22 cellular contexts compared by ENCODE assay signal in genomic region chr6:158831571-158831970, GRCh38. TPM values are rescaled to one million over a fixed set of nuclear protein-coding genes. Genes with fewer than 3 reads are reported as not detected.
DNase-seq lines count a peak whose midpoint lies in the region; ATAC-seq, FAIRE-seq and TF ChIP-seq lines count a peak whose summit lies in the region.
"Had no signal": no experiment of that assay in that cellular context is flagged by ENCODE, and none has a peak within 500 bp of the region (broad histone marks: within the 10 kb centered on the region; RNA-seq: fewer than 3 reads in every experiment).

No MANE protein-coding gene starts in this region.

- TF ChIP-seq EP300 in H1 (IDR thresholded peaks at IDR 0.05; ENCODE audit: borderline replicate concordance in 1 of 2, low read depth in 2 of 2, low read length in 2 of 2) = no peak

- H3K4me1 ChIP-seq in H1 (replicated peaks in 1 of 4; ENCODE audit: control insufficient read depth in 3 of 4, insufficient read depth in 4 of 4, low read length in 3 of 4) = peaks cover 2 to 10% (median 4%) of the 10 kb centered on the region in 4 experiments; a peak in 4 of 7 replicates
- H3K4me1 ChIP-seq: SJSA1 had no signal

- no peak overlapping the region; the same call in 1 of the 2 replicates for H2BK12ac ChIP-seq in H1 (ENCODE audit: low read depth, low read length)

- ATAC-seq in naive B cell (ENCODE audit: low read depth in 2 of 2) (no peak), GM19395 (IDR thresholded peaks at IDR 0.05; ENCODE audit: unreplicated experiment) (no peak)
- no peak for ATAC-seq in stimulated activated memory B cell treated with anti-CD40 and anti-IgM and Interleukin-4, amounts not matched to agents 10 μg/mL and 1 μg/mL and 100 μg/mL, for 72 hours
- ATAC-seq: HepG2 had no signal

- H2BK5ac ChIP-seq in H1 (ENCODE audit: low read depth, low read length) = no peak overlapping the region

- H3K27ac ChIP-seq in H1 (ENCODE audit: low read depth, low read length) (no peak overlapping the region), dorsolateral prefrontal cortex (no peak overlapping the region)
- H3K27ac ChIP-seq: C4-2B, SJSA1 had no signal

- CTCF ChIA-PET in H1 (lab: Charles Lee; ENCODE audit: partially characterized antibody) = interaction anchor here (1.2 to 1.9 kb wide), 5 partner anchors 9 to 141 kb away, joined by 3 to 5 read pairs (median 4); no protein-coding TSS in a partner anchor

- H3K4me2 ChIP-seq in H1 (ENCODE audit: insufficient read depth in 1 of 2, low read depth in 2 of 2, low read length in 2 of 2) = no peak overlapping the region

- POLR2A ChIA-PET in H1 (lab: Charles Lee; ENCODE audit: partially characterized antibody) = interaction anchor here (0.6 to 2.2 kb wide), 4 partner anchors 20 to 90 kb away, joined by 3 to 7 read pairs (median 5); no protein-coding TSS in a partner anchor

- no peak overlapping the region for H2AK5ac ChIP-seq in H1 (ENCODE audit: low read depth, low read length)

- H3K4me3 ChIP-seq in H1 (ENCODE audit: extremely low read depth in 1 of 4, insufficient read depth in 2 of 4, low read depth in 3 of 4, low read length in 4 of 4) (no peak overlapping the region), dorsolateral prefrontal cortex (no peak overlapping the region)
- H3K4me3 ChIP-seq: SJSA1 had no signal

- no peak overlapping the region for H2AFZ ChIP-seq in H1 (ENCODE audit: low read length)

- peaks cover 30 to 69% (median 31%) of the 10 kb centered on the region in 3 donors for H3K4me1 Mint-ChIP-seq in naive B cell
- H3K4me1 Mint-ChIP-seq in stimulated activated memory B cell treated with anti-CD40 and anti-IgM and Interleukin-4, amounts not matched to agents 10 μg/mL and 1 μg/mL and 100 μg/mL, for 72 hours = peaks cover 35% of the 10 kb centered on the region

- no peak overlapping the region for H4K5ac ChIP-seq in H1 (ENCODE audit: insufficient read length, low read depth, low read length)

- H4K20me1 ChIP-seq in H1 (replicated peaks in 1 of 2; ENCODE audit: control insufficient read depth in 1 of 2, insufficient read depth in 2 of 2, low read length in 2 of 2) = no peaks in the 10 kb centered on the region

- no peak overlapping the region for H3K23ac ChIP-seq in H1 (ENCODE audit: insufficient read length)

- H3K56ac ChIP-seq in H1 (replicated peaks; ENCODE audit: insufficient read length, low read depth, low read length) = no peak overlapping the region

- no peak overlapping the region for H2BK20ac ChIP-seq in H1 (ENCODE audit: low read length)

- intact Hi-C loops in dorsolateral prefrontal cortex (cut with DNase I) = no loop called here

- TF ChIP-seq POLR2A in H1 (IDR thresholded peaks at IDR 0.05; ENCODE audit: control extremely low read depth in 1 of 2, low read depth in 2 of 2, low read length in 2 of 2) = no peak

- peak overlapping the region; percentile 6; the same call in 1 of the 2 replicates for H4K8ac ChIP-seq in H1 (ENCODE audit: extremely low read depth, insufficient read depth, low read length)

- no peaks in the 10 kb centered on the region for H3K9me3 Mint-ChIP-seq in naive B cell
- H3K9me3 Mint-ChIP-seq in stimulated activated memory B cell treated with anti-CD40 and anti-IgM and Interleukin-4, amounts not matched to agents 10 μg/mL and 1 μg/mL and 100 μg/mL, for 72 hours = no peaks in the 10 kb centered on the region
- H3K9me3 Mint-ChIP-seq: CD8-positive, alpha-beta memory T cell had no signal

- no peak for DNase-seq in H1 (ENCODE audit: low read depth in 1 of 2, low spot score in 2 of 2)
- no peak for DNase-seq in naive B cell
- DNase-seq in NCI-H2029 treated with DMSO at 0.1 percent for 48 hours (lab: John Stamatoyannopoulos, UW) = no peak
- DNase-seq in NCI-H2107 (lab: John Stamatoyannopoulos, UW) = no peak
- DNase-seq in dorsolateral prefrontal cortex = no peak
- DNase-seq: CD8-positive, alpha-beta memory T cell; DMS 273 treated with DMSO at 0.1 percent for 48 hours; DMS79 treated with DMSO at 0.1 percent for 48 hours; GF-D8; NCI-H1105 treated with DMSO at 0.1 percent for 48 hours; NCI-H146; NCI-H1930; NCI-H446 treated with DMSO at 0.1 percent for 48 hours; NCI-H526 treated with DMSO at 0.1 percent for 48 hours; Right ventricle myocardium superior; RPMI8226 had no signal

- FAIRE-seq in H1 (lab: Jason Lieb, UNC) = no peak
- FAIRE-seq: GM12891, HepG2 had no signal

- H3K18ac ChIP-seq in H1 (ENCODE audit: extremely low read depth, low read length) = no peak overlapping the region

- H4K91ac ChIP-seq in H1 (replicated peaks; ENCODE audit: insufficient read length, low read length) = no peak overlapping the region

- H3K79me1 ChIP-seq in H1 (ENCODE audit: low read depth, low read length) = no peaks in the 10 kb centered on the region; the same call in 1 of the 2 replicates

- H3K36me3 ChIP-seq in H1 (ENCODE audit: control insufficient read depth in 2 of 4, insufficient read depth in 4 of 4, low read length in 3 of 4) = no peaks in the 10 kb centered on the region
- H3K36me3 ChIP-seq: SJSA1 had no signal

- no peaks in the 10 kb centered on the region for H3K27me3 Mint-ChIP-seq in naive B cell
- no peaks in the 10 kb centered on the region for H3K27me3 Mint-ChIP-seq in stimulated activated memory B cell treated with anti-CD40 and anti-IgM and Interleukin-4, amounts not matched to agents 10 μg/mL and 1 μg/mL and 100 μg/mL, for 72 hours

- no peaks in the 10 kb centered on the region for H3K36me3 Mint-ChIP-seq in naive B cell
- no peaks in the 10 kb centered on the region for H3K36me3 Mint-ChIP-seq in stimulated activated memory B cell treated with anti-CD40 and anti-IgM and Interleukin-4, amounts not matched to agents 10 μg/mL and 1 μg/mL and 100 μg/mL, for 72 hours
- H3K36me3 Mint-ChIP-seq: CD8-positive, alpha-beta memory T cell had no signal

- no peak overlapping the region for H2BK120ac ChIP-seq in H1 (replicated peaks; ENCODE audit: low read depth, low read length)

- TF ChIP-seq RAD21 in H1 (IDR thresholded peaks at IDR 0.05 in 1 of 2, conservative IDR thresholded peaks at IDR 0.05 in 1 of 2; ENCODE audit: low read depth in 2 of 2, low read length in 2 of 2) = no peak

- no peaks in the 10 kb centered on the region; a peak in 1 of 7 replicates for H3K27me3 ChIP-seq in H1 (replicated peaks in 1 of 4; ENCODE audit: control insufficient read depth in 3 of 4, extremely low read depth in 1 of 4, insufficient read depth in 3 of 4, low read length in 3 of 4)
- H3K27me3 ChIP-seq in dorsolateral prefrontal cortex = peaks cover 0 to 16% (median 0%) of the 10 kb centered on the region in 45 donors
- H3K27me3 ChIP-seq: SJSA1 had no signal

- H3K9me3 ChIP-seq in H1 (ENCODE audit: insufficient read depth in 2 of 2, low read depth in 1 of 2, low read length in 1 of 2) = no peaks in the 10 kb centered on the region
- H3K9me3 ChIP-seq: SJSA1 had no signal

- no peak overlapping the region for H3K4ac ChIP-seq in H1 (replicated peaks; ENCODE audit: insufficient read length, low read depth, low read length)

- no peak overlapping the region for H2BK15ac ChIP-seq in H1 (ENCODE audit: low read length)

- H3K4me3 Mint-ChIP-seq in naive B cell = no peak overlapping the region
- H3K4me3 Mint-ChIP-seq in stimulated activated memory B cell treated with anti-CD40 and anti-IgM and Interleukin-4, amounts not matched to agents 10 μg/mL and 1 μg/mL and 100 μg/mL, for 72 hours = no peak overlapping the region
- H3K4me3 Mint-ChIP-seq: CD8-positive, alpha-beta memory T cell had no signal

- no peaks in the 10 kb centered on the region for H3K79me2 ChIP-seq in H1 (ENCODE audit: control insufficient read depth in 1 of 2, insufficient read depth in 2 of 2, low read length in 2 of 2)

- WGBS in H1 (ENCODE audit: extremely low coverage in 1 of 2, insufficient coverage in 1 of 2, insufficient read length in 1 of 2, insufficient replicate concordance in 2 of 2, low coverage in 1 of 2, low lambda C conversion rate in 2 of 2, missing lambda C conversion rate in 1 of 2), 2 experiments = 86% methylated on average over 6 of the region's 8 CpGs; no CpG with 5 or more reads in 1 of the 2 experiments

- no peak for TF ChIP-seq CTCF in H1 (IDR thresholded peaks at IDR 0.05; ENCODE audit: control extremely low read depth in 1 of 3, insufficient read depth in 1 of 3, low read depth in 1 of 3, low read length in 3 of 3)
- TF ChIP-seq CTCF in dorsolateral prefrontal cortex (IDR thresholded peaks at IDR 0.05 in 54 of 56, conservative IDR thresholded peaks at IDR 0.05 in 2 of 56; ENCODE audit: low read depth in 1 of 56, partially characterized antibody in 56 of 56) = no peak

- no peaks in the 10 kb centered on the region for H3K23me2 ChIP-seq in H1 (ENCODE audit: low read depth, low read length)

- peak overlapping the region in 4 of 6 donors; percentile 47 to 97 (median 68) for H3K27ac Mint-ChIP-seq in naive B cell
- peak overlapping the region; percentile 58 for H3K27ac Mint-ChIP-seq in stimulated activated memory B cell treated with anti-CD40 and anti-IgM and Interleukin-4, amounts not matched to agents 10 μg/mL and 1 μg/mL and 100 μg/mL, for 72 hours

- H3K14ac ChIP-seq in H1 (ENCODE audit: insufficient read length) = no peak overlapping the region

- no peak overlapping the region for H3K9ac ChIP-seq in H1 (replicated peaks in 1 of 4; ENCODE audit: extremely low read depth in 1 of 4, low read depth in 3 of 4, low read length in 3 of 4)

TF ChIP-seq in H1, 55 proteins besides CTCF, POLR2A, EP300 and RAD21 (continues in another document):
- TF ChIP-seq FOSL1 (IDR thresholded peaks at IDR 0.05; ENCODE audit: insufficient read depth, low read depth, low read length) (no peak), TBP (IDR thresholded peaks at IDR 0.05; ENCODE audit: low read depth, low read length) (no peak), SP1 (IDR thresholded peaks at IDR 0.05; ENCODE audit: low read depth, low read length) (no peak), YY1 (IDR thresholded peaks at IDR 0.05; ENCODE audit: low read depth, low read length) (no peak), SUZ12 (IDR thresholded peaks at IDR 0.05; ENCODE audit: low read length) (no peak), SP2 (IDR thresholded peaks at IDR 0.05; ENCODE audit: low read length) (no peak), TEAD4 (IDR thresholded peaks at IDR 0.05; ENCODE audit: low read depth, low read length) (no peak), NANOG (IDR thresholded peaks at IDR 0.05; ENCODE audit: insufficient read depth, low read depth, low read length, poor library complexity, severe bottlenecking) (no peak)

RNA-seq across cellular contexts. Expression of gene EZR, which starts 12.4 kb away (rescaled TPM):
- 286 and 287 TPM in 2 replicates for total RNA-seq in H1 (2021; fragmentation: NEBNext Ultra II Directional; extraction: Animal tissue kit (Norgen Biotek cat#: 25700))
- 122 and 138 TPM in 2 replicates for polyA plus RNA-seq in H1 (2011; rRNA removed)
- polyA plus RNA-seq in H1 (2011; cell fraction: cytosol; rRNA removed) = 180 TPM
- 214 TPM for polyA plus RNA-seq in H1 (2011; cell fraction: nucleus; rRNA removed)
- polyA plus RNA-seq in H1 (2012, experiment 1 of 2) = 182 to 212 TPM (median 197 TPM) in 4 replicates
- 94.1 TPM for polyA plus RNA-seq in H1 (2012, experiment 2 of 2)
- polyA plus RNA-seq in H1 (2013, experiment 1 of 2) = 180 TPM
- 182 TPM for polyA plus RNA-seq in H1 (2013, experiment 2 of 2)
- polyA minus RNA-seq in H1 (2011; rRNA and poly(A)+ RNA removed) = 153 and 157 TPM in 2 replicates
- polyA minus RNA-seq in H1 (2011; cell fraction: cytosol; rRNA and poly(A)+ RNA removed) = 91.7 TPM
- polyA minus RNA-seq in H1 (2011; cell fraction: nucleus; rRNA and poly(A)+ RNA removed) = 77.4 TPM
- polyA plus RNA-seq in naive B cell (ENCODE audit: low read depth in 6 of 6) = 100 to 1,000 TPM; 463 to 555 (median 516) TPM
- total RNA-seq in dorsolateral prefrontal cortex = 100 to 1,000 TPM in 20 of 120 experiments, 10 to 100 TPM in 100; 41.2 to 336 (median 78.7) TPM
